Comparison of ENCODE assay signal across 23 cellular contexts in the genomic region with DNA sequence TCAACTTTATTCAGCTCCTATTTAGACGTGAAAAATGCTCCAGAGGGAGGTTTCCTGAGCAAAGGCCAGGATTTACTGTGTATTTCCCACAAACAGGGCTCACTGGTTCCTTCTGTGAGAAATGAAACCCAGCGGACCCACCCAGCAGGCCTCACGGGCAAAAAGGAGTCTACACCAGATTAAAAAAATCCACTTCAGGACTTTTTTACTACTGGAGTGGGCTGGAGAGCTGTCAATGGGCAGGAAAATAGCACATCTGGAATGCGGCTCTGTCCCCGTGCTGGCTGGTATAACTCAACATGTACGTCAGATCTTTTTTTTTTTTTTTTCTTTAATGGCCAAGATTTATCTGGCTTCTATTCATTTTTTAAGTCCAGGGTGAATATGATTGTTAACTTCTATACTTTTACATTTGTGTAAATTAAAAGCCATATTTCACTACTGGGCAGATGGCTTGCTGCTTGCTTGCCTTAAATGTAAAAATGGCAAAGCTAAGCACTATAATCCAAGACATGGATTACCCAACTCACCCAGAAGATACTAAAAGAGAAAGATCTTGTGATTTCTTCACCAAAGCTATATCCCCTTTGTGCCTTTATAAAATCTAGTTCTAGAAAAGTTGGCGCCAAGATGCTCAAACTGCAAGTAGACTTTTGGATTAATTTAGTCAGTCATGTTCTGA. TPM values are rescaled to one million over a fixed set of nuclear protein-coding genes. Genes with fewer than 3 reads are reported as not detected.
DNase-seq lines count a peak whose midpoint lies in the region; ATAC-seq and TF ChIP-seq lines count a peak whose summit lies in the region.
"Had no signal": no experiment of that assay in that cellular context is flagged by ENCODE, and none has a peak within 500 bp of the region (broad histone marks: within the 10 kb centered on the region; RNA-seq: fewer than 3 reads in every experiment).

No MANE protein-coding gene starts in this region.

- peaks cover 6% of the 10 kb centered on the region for H3F3A ChIP-seq in neural progenitor cell (ENCODE audit: low read depth)

- H3K27ac ChIP-seq in heart left ventricle (peak overlapping the region; percentile 9 to 77 (median 54)), neural progenitor cell (no peak overlapping the region)
- H3K27ac ChIP-seq: neutrophil, VCaP had no signal

- H4K20me1 ChIP-seq in neural progenitor cell (ENCODE audit: low read depth), result no peaks in the 10 kb centered on the region

- H3K4me2 ChIP-seq in neural progenitor cell, result no peak overlapping the region

- H3K4me1 ChIP-seq in adipocyte (ENCODE audit: control insufficient read depth, insufficient read depth, low read length), result peaks cover 30% of the 10 kb centered on the region
- peaks cover 0 to 22% (median 8%) of the 10 kb centered on the region in 12 donors for H3K4me1 ChIP-seq in heart left ventricle
- peaks cover 22% of the 10 kb centered on the region for H3K4me1 ChIP-seq in neural progenitor cell

- H3K9me3 ChIP-seq in adipocyte (ENCODE audit: control insufficient read depth, low read length) (peaks cover 1% of the 10 kb centered on the region), heart left ventricle (peaks cover 0 to under 1% (median 0%) of the 10 kb centered on the region in 12 donors), neural progenitor cell (ENCODE audit: low read depth) (no peaks in the 10 kb centered on the region)
- H3K9me3 ChIP-seq: neutrophil had no signal

- H2AFZ ChIP-seq in neural progenitor cell (replicated peaks), result peak overlapping the region; percentile 62

- H3K36me3 ChIP-seq in adipocyte (ENCODE audit: control insufficient read depth, insufficient read depth, low read length, severe bottlenecking) (no peaks in the 10 kb centered on the region), heart left ventricle (no peaks in the 10 kb centered on the region), neural progenitor cell (no peaks in the 10 kb centered on the region)
- H3K36me3 ChIP-seq: neutrophil had no signal

- H3K27me3 Mint-ChIP-seq in neural progenitor cell (ENCODE audit: insufficient read depth, low read depth) (peaks cover 16% of the 10 kb centered on the region), type B pancreatic cell (peaks cover 11% of the 10 kb centered on the region)
- peaks cover 2% of the 10 kb centered on the region for H3K27me3 Mint-ChIP-seq in activated T-helper 1 cell treated with anti-CD3 and anti-CD28 coated beads, Interleukin-12 subunit alpha, Interleukin-12 subunit beta, Interleukin-2, Interleukin-4 antibody, amounts not matched to agents 30 ng/mL and 10 ng/mL and 1 ng/mL, durations not matched to agents 14 hours and 24 hours and 36 hours (ENCODE audit: insufficient read depth)

- H3K27me3 ChIP-seq in adipocyte (replicated peaks; ENCODE audit: control insufficient read depth, insufficient read depth, low read length) (no peaks in the 10 kb centered on the region), heart left ventricle (no peaks in the 10 kb centered on the region), neural progenitor cell (no peaks in the 10 kb centered on the region)
- H3K27me3 ChIP-seq: neutrophil had no signal

- TF ChIP-seq CTCF in heart left ventricle (IDR thresholded peaks at IDR 0.05) (no peak), neural progenitor cell (IDR thresholded peaks at IDR 0.05) (no peak), type B pancreatic cell (conservative IDR thresholded peaks at IDR 0.05) (no peak)

- H3K4me1 Mint-ChIP-seq in neural progenitor cell, result peaks cover 29% of the 10 kb centered on the region
- H3K4me1 Mint-ChIP-seq in type B pancreatic cell (ENCODE audit: unreplicated experiment), result peaks cover 46% of the 10 kb centered on the region
- no peaks in the 10 kb centered on the region for H3K4me1 Mint-ChIP-seq in activated T-helper 1 cell treated with anti-CD3 and anti-CD28 coated beads, Interleukin-12 subunit alpha, Interleukin-12 subunit beta, Interleukin-2, Interleukin-4 antibody, amounts not matched to agents 30 ng/mL and 10 ng/mL and 1 ng/mL, durations not matched to agents 14 hours and 24 hours and 36 hours (ENCODE audit: low read depth)
- H3K4me1 Mint-ChIP-seq: activated CD4-positive, alpha-beta memory T cell treated with anti-CD3 and anti-CD28 coated beads, Interleukin-2, amount 10 ng/mL, durations not matched to agents 7 days and 5 days; activated naive CD8-positive, alpha-beta T cell treated with anti-CD3 and anti-CD28 coated beads for 36 hours; B cell had no signal

- DNase-seq in adipocyte (ENCODE audit: low read depth) (peak; percentile 20), heart left ventricle (peak in 3 of 5 donors; percentile 25 to 39 (median 35)), neural progenitor cell (ENCODE audit: low spot score) (no peak), type B pancreatic cell (ENCODE audit: extremely low spot score, unreplicated experiment) (no peak), NCI-H524 treated with DMSO at 0.1 percent for 48 hours (lab: John Stamatoyannopoulos, UW) (no peak), mesenteric fat pad (ENCODE audit: low spot score) (no peak), T-helper 9 cell (no peak)
- no peak for DNase-seq in activated T-helper 1 cell treated with anti-CD3 and anti-CD28 coated beads, Interleukin-12 subunit alpha, Interleukin-12 subunit beta, Interleukin-2, Interleukin-4 antibody, amounts not matched to agents 30 ng/mL and 10 ng/mL and 1 ng/mL, durations not matched to agents 14 hours and 24 hours and 36 hours (ENCODE audit: low spot score)
- DNase-seq: activated CD4-positive, alpha-beta memory T cell treated with anti-CD3 and anti-CD28 coated beads, Interleukin-2, amount 10 ng/mL, durations not matched to agents 7 days and 5 days; activated naive CD8-positive, alpha-beta T cell treated with anti-CD3 and anti-CD28 coated beads for 36 hours; activated T-cell treated with anti-CD3 and anti-CD28 coated beads, Interleukin-2, amount 50 U/mL, for 4 hours; caudate nucleus; COR-L47; effector CD8-positive, alpha-beta T cell; hippocampal formation; kidney; NCI-H1694; NK-92 treated with Interleukin-12 subunit alpha and Interleukin-12 subunit beta, amount 100 ng/mL, for 24 hours; retina had no signal

- TF ChIP-seq POLR2A in heart left ventricle (IDR thresholded peaks at IDR 0.05), result no peak

- intact Hi-C loops in heart left ventricle (cut with DNase I), result no loop called here
- intact Hi-C loops in activated T-helper 1 cell treated with anti-CD3 and anti-CD28 coated beads, Interleukin-12 subunit alpha, Interleukin-12 subunit beta, Interleukin-2, Interleukin-4 antibody, amounts not matched to agents 30 ng/mL and 10 ng/mL and 1 ng/mL, durations not matched to agents 14 hours and 24 hours and 36 hours (cut with micrococcal nuclease), result no loop called here

- H3K36me3 Mint-ChIP-seq in neural progenitor cell (no peaks in the 10 kb centered on the region), type B pancreatic cell (peaks cover under 1% of the 10 kb centered on the region)
- no peaks in the 10 kb centered on the region for H3K36me3 Mint-ChIP-seq in activated T-helper 1 cell treated with anti-CD3 and anti-CD28 coated beads, Interleukin-12 subunit alpha, Interleukin-12 subunit beta, Interleukin-2, Interleukin-4 antibody, amounts not matched to agents 30 ng/mL and 10 ng/mL and 1 ng/mL, durations not matched to agents 14 hours and 24 hours and 36 hours (ENCODE audit: low read depth)
- H3K36me3 Mint-ChIP-seq: activated naive CD8-positive, alpha-beta T cell treated with anti-CD3 and anti-CD28 coated beads for 36 hours had no signal

- H3K79me2 ChIP-seq in neural progenitor cell (ENCODE audit: low read depth), result no peaks in the 10 kb centered on the region

- ATAC-seq in heart left ventricle, result peak in 3 of 4 donors; percentile 55 to 77 (median 63)
- ATAC-seq: activated T-cell treated with anti-CD3 and anti-CD28 coated beads, Interleukin-2, amount 50 U/mL, for 4 hours had no signal

- no peak overlapping the region for H3K27ac Mint-ChIP-seq in neural progenitor cell
- peak overlapping the region; percentile 29 for H3K27ac Mint-ChIP-seq in type B pancreatic cell
- H3K27ac Mint-ChIP-seq in activated T-helper 1 cell treated with anti-CD3 and anti-CD28 coated beads, Interleukin-12 subunit alpha, Interleukin-12 subunit beta, Interleukin-2, Interleukin-4 antibody, amounts not matched to agents 30 ng/mL and 10 ng/mL and 1 ng/mL, durations not matched to agents 14 hours and 24 hours and 36 hours, result no peak overlapping the region
- H3K27ac Mint-ChIP-seq: activated CD4-positive, alpha-beta memory T cell treated with anti-CD3 and anti-CD28 coated beads, Interleukin-2, amount 10 ng/mL, durations not matched to agents 7 days and 5 days; activated naive CD8-positive, alpha-beta T cell treated with anti-CD3 and anti-CD28 coated beads for 36 hours; B cell; T-helper 1 cell treated with Interleukin-12 subunit alpha and Interleukin-12 subunit beta and Interleukin-4 antibody, amounts not matched to agents 30 μg/mL and 1 μg/mL, for 36 hours had no signal

- peak overlapping the region; percentile 67 for H3K9ac ChIP-seq in adipocyte (ENCODE audit: low read length)
- H3K9ac ChIP-seq in neural progenitor cell, result no peak overlapping the region

- WGBS in heart left ventricle, 4 donors, result 55 to 66% (median 60%) methylated on average over 7 of the region's 7 CpGs

- H3K9me3 Mint-ChIP-seq in neural progenitor cell (peaks cover 27% of the 10 kb centered on the region), type B pancreatic cell (peaks cover 4% of the 10 kb centered on the region)
- H3K9me3 Mint-ChIP-seq in activated T-helper 1 cell treated with anti-CD3 and anti-CD28 coated beads, Interleukin-12 subunit alpha, Interleukin-12 subunit beta, Interleukin-2, Interleukin-4 antibody, amounts not matched to agents 30 ng/mL and 10 ng/mL and 1 ng/mL, durations not matched to agents 14 hours and 24 hours and 36 hours, result peaks cover under 1% of the 10 kb centered on the region

- H3K4me3 Mint-ChIP-seq in neural progenitor cell (no peak overlapping the region), type B pancreatic cell (peak overlapping the region; percentile 27)
- H3K4me3 Mint-ChIP-seq in activated T-helper 1 cell treated with anti-CD3 and anti-CD28 coated beads, Interleukin-12 subunit alpha, Interleukin-12 subunit beta, Interleukin-2, Interleukin-4 antibody, amounts not matched to agents 30 ng/mL and 10 ng/mL and 1 ng/mL, durations not matched to agents 14 hours and 24 hours and 36 hours, result no peak overlapping the region
- H3K4me3 Mint-ChIP-seq: activated CD4-positive, alpha-beta memory T cell treated with anti-CD3 and anti-CD28 coated beads, Interleukin-2, amount 10 ng/mL, durations not matched to agents 7 days and 5 days; activated naive CD8-positive, alpha-beta T cell treated with anti-CD3 and anti-CD28 coated beads for 36 hours; activated T-cell treated with anti-CD3 and anti-CD28 coated beads, Interleukin-2, amount 50 U/mL, for 4 hours; B cell; T-helper 1 cell treated with Interleukin-12 subunit alpha and Interleukin-12 subunit beta and Interleukin-4 antibody, amounts not matched to agents 30 μg/mL and 1 μg/mL, for 36 hours had no signal

- H3K4me3 ChIP-seq in adipocyte (ENCODE audit: low read length) (peak overlapping the region; percentile 35), heart left ventricle (peak overlapping the region in 1 of 12 donors; percentile 12), neural progenitor cell (no peak overlapping the region)

RNA-seq across cellular contexts. Expression of gene PKDCC, which starts 48.9 kb away (rescaled TPM):
- 100 to 1,000 TPM in 1 of 9 donors, 10 to 100 TPM in 8; 22.7 to 124 (median 53.0) TPM for total RNA-seq in heart left ventricle
- polyA plus RNA-seq in heart left ventricle, result 10 to 100 TPM; 62.4 to 84.2 TPM
- 70.4 and 133 TPM in 2 replicates for total RNA-seq in neural progenitor cell (ENCODE audit: low replicate concordance)
- 81.8 and 158 TPM in 2 replicates for total RNA-seq in type B pancreatic cell (ENCODE audit: low replicate concordance)
- total RNA-seq in activated T-helper 1 cell treated with anti-CD3 and anti-CD28 coated beads, Interleukin-12 subunit alpha, Interleukin-12 subunit beta, Interleukin-2, Interleukin-4 antibody, amounts not matched to agents 30 ng/mL and 10 ng/mL and 1 ng/mL, durations not matched to agents 14 hours and 24 hours and 36 hours, result not detected in 2 replicates
- total RNA-seq in mesenteric fat pad, result 289 TPM
- total RNA-seq: activated CD4-positive, alpha-beta memory T cell treated with anti-CD3 and anti-CD28 coated beads, Interleukin-2, amount 10 ng/mL, durations not matched to agents 7 days and 5 days; activated naive CD8-positive, alpha-beta T cell treated with anti-CD3 and anti-CD28 coated beads for 36 hours had no signal

Comparison
In these comparisons a context has a peak if more than half of its experiments do, and no peak if none do; other contexts are left out.
1. DNase-seq: peak in adipocyte (single experiment) and heart left ventricle (3 of 5); none in neural progenitor cell (single experiment), type B pancreatic cell (single experiment), NCI-H524 treated with DMSO at 0.1 percent for 48 hours (single experiment), activated T-helper 1 cell treated with anti-CD3 and anti-CD28 coated beads, Interleukin-12 subunit alpha, Interleukin-12 subunit beta, Interleukin-2, Interleukin-4 antibody, amounts not matched to agents 30 ng/mL and 10 ng/mL and 1 ng/mL, durations not matched to agents 14 hours and 24 hours and 36 hours (single experiment), mesenteric fat pad (single experiment) and T-helper 9 cell (single experiment).
2. RNA of gene PKDCC, which starts 48.9 kb away (total RNA-seq): 289 TPM in mesenteric fat pad (single experiment), 81.8 to 158 TPM in type B pancreatic cell, 70.4 to 133 TPM in neural progenitor cell and 22.7 to 124 TPM in heart left ventricle; not detected in activated T-helper 1 cell treated with anti-CD3 and anti-CD28 coated beads, Interleukin-12 subunit alpha, Interleukin-12 subunit beta, Interleukin-2, Interleukin-4 antibody, amounts not matched to agents 30 ng/mL and 10 ng/mL and 1 ng/mL, durations not matched to agents 14 hours and 24 hours and 36 hours; every median in the first group is over 10 times any median in the second.